In the genomic region with DNA sequence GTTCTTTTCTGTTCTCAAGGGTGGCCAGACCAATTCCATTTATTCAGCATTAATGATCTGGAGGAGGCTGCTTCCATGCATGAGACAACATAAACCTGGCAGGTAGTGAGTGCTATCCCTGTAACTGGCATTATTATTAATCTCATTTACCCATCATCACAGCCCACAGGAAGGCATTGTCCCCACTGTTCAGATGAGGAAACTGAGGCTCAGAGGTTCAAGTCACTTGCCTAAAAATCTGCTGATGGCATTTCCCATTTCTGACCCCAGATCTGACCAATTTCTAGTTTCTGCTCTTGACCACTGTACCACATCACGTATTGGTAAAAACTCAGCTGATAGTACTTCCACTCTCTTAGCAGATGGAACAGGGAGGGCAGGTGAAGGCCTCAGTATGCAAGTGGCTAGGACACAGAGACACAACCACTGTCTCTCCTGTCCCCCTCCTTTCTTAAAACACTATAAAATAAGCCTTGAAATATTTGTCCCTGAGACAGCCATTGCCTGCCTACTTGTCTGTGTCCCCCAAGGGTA, we compare ENCODE assay signal across 8 cellular contexts. TPM values are rescaled to one million over a fixed set of nuclear protein-coding genes. Genes with fewer than 3 reads are reported as not detected.
DNase-seq lines count a peak whose midpoint lies in the region; ATAC-seq and TF ChIP-seq lines count a peak whose summit lies in the region.

No MANE protein-coding gene starts in this region.

- H3K4me1 ChIP-seq in Peyer's patch (peaks cover 0 to 21% (median 12%) of the 10 kb centered on the region in 4 donors), esophagus muscularis mucosa (peaks cover 0 to 26% (median 12%) of the 10 kb centered on the region in 4 donors), gastrocnemius medialis (peaks cover 0 to 3% of the 10 kb centered on the region in 2 donors)

- TF ChIP-seq CTCF in GM12864 (IDR thresholded peaks at IDR 0.05; ENCODE audit: low read depth, low read length, missing control alignments) (no peak), Peyer's patch (IDR thresholded peaks at IDR 0.05) (peak in 2 of 6 experiments; percentile 12 to 23), esophagus muscularis mucosa (IDR thresholded peaks at IDR 0.05) (no peak), gastrocnemius medialis (IDR thresholded peaks at IDR 0.05 in 4 of 5, conservative IDR thresholded peaks at IDR 0.05 in 1 of 5) (no peak)

- no peak for TF ChIP-seq POLR2A in Peyer's patch (IDR thresholded peaks at IDR 0.05)
- TF ChIP-seq POLR2A in esophagus muscularis mucosa (IDR thresholded peaks at IDR 0.05; ENCODE audit: low read depth), result no peak
- TF ChIP-seq POLR2A in gastrocnemius medialis (IDR thresholded peaks at IDR 0.05), result no peak

- no peak for ATAC-seq in gastrocnemius medialis

- H3K4me3 ChIP-seq in GM12864 (ENCODE audit: low read depth, low read length) (peak overlapping the region; percentile 70), Peyer's patch (peak overlapping the region; percentile 50 to 66 (median 56)), esophagus muscularis mucosa (peak overlapping the region; percentile 44 to 59 (median 50)), gastrocnemius medialis (peak overlapping the region; percentile 49 to 59 (median 54)), H7 (ENCODE audit: insufficient read depth, low read depth, low read length) (no peak overlapping the region)

- DNase-seq in GM12864 (ENCODE audit: low read depth) (no peak), Peyer's patch (no peak), esophagus muscularis mucosa (ENCODE audit: extremely low spot score) (no peak), gastrocnemius medialis (no peak), NCI-H2107 (lab: John Stamatoyannopoulos, UW) (no peak), H7 (no peak), NCI-H748 (lab: John Stamatoyannopoulos, UW; ENCODE audit: unreplicated experiment) (no peak), NCI-H146 treated with DMSO at 0.1 percent for 48 hours (lab: John Stamatoyannopoulos, UW; ENCODE audit: unreplicated experiment) (no peak)

- intact Hi-C loops in esophagus muscularis mucosa (cut with DNase I) (no loop called here), gastrocnemius medialis (cut with DNase I; ENCODE audit: low total_unique reads) (loop anchor here (5.0 kb wide), 1 partner anchor 34 kb away; no protein-coding TSS in a partner anchor)

- H3K9me3 ChIP-seq in Peyer's patch, result no peaks in the 10 kb centered on the region
- H3K9me3 ChIP-seq in esophagus muscularis mucosa, result no peaks in the 10 kb centered on the region
- H3K9me3 ChIP-seq in gastrocnemius medialis, result no peaks in the 10 kb centered on the region

- in situ Hi-C loops in gastrocnemius medialis (cut with MboI; ENCODE audit: low sequenced_read_pairs in 4 of 4), result no loop called here

- no peak for TF ChIP-seq EP300 in esophagus muscularis mucosa (IDR thresholded peaks at IDR 0.05)

- H3K27ac ChIP-seq in Peyer's patch, result peak overlapping the region; percentile 77 to 91 (median 86)
- peak overlapping the region; percentile 36 to 70 (median 69) for H3K27ac ChIP-seq in esophagus muscularis mucosa (replicated peaks in 1 of 4)
- peak overlapping the region; percentile 60 to 67 (median 63) for H3K27ac ChIP-seq in gastrocnemius medialis

- H3K36me3 ChIP-seq in Peyer's patch (no peaks in the 10 kb centered on the region), esophagus muscularis mucosa (no peaks in the 10 kb centered on the region), gastrocnemius medialis (no peaks in the 10 kb centered on the region), H7 (replicated peaks; ENCODE audit: control insufficient read depth, insufficient read depth, low read length) (no peaks in the 10 kb centered on the region)

- H3K27me3 ChIP-seq in Peyer's patch (no peaks in the 10 kb centered on the region), esophagus muscularis mucosa (no peaks in the 10 kb centered on the region), gastrocnemius medialis (no peaks in the 10 kb centered on the region), H7 (ENCODE audit: control insufficient read depth, insufficient read depth, low read length) (no peaks in the 10 kb centered on the region)

- WGBS in esophagus muscularis mucosa, result 83% methylated on average over 1 of the region's 1 CpG

RNA-seq across cellular contexts. Expression of a gene that starts 36.1 kb away (rescaled TPM):
- total RNA-seq in Peyer's patch (10 to 100 TPM; 47.9 to 92.6 (median 59.9) TPM), esophagus muscularis mucosa (1 to 10 TPM; 7.3 to 9.6 (median 8.2) TPM), gastrocnemius medialis (1 to 10 TPM; 2.1 to 4.6 (median 2.4) TPM)
- 0.52 and 0.62 TPM in 2 replicates for total RNA-seq in H7 (2014; rRNA removed; shearing (Covaris generic))

Comparison
In these comparisons a context has a peak if more than half of its experiments do, and no peak if none do; other contexts are left out.
1. RNA of a gene that starts 36.1 kb away (total RNA-seq): 47.9 to 92.6 TPM in Peyer's patch; 7.3 to 9.6 TPM in esophagus muscularis mucosa, 2.1 to 4.6 TPM in gastrocnemius medialis and 0.52 to 0.62 TPM in H7; every median in the first group is over 4 times any median in the second.
2. Peak in every context shown above with its lines, with median percentiles within 50 percentile points of each other: H3K27ac ChIP-seq.